ENCODE assay signal across 1 cellular context in genomic region chr10:86664370-86665217, GRCh38.
TF ChIP-seq lines count a peak whose summit lies in the region.

No MANE protein-coding gene starts in this region.

TF ChIP-seq in GM23338, 12 proteins besides CTCF, POLR2A, EP300 and RAD21 (continued from another document):
- TF ChIP-seq, protein P1, sequence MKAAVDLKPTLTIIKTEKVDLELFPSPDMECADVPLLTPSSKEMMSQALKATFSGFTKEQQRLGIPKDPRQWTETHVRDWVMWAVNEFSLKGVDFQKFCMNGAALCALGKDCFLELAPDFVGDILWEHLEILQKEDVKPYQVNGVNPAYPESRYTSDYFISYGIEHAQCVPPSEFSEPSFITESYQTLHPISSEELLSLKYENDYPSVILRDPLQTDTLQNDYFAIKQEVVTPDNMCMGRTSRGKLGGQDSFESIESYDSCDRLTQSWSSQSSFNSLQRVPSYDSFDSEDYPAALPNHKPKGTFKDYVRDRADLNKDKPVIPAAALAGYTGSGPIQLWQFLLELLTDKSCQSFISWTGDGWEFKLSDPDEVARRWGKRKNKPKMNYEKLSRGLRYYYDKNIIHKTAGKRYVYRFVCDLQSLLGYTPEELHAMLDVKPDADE (IDR thresholded peaks at IDR 0.05): no peak
- no peak for TF ChIP-seq CREB1 (CRISPR knock-in tag; IDR thresholded peaks at IDR 0.05; ENCODE audit: low read depth)
- TF ChIP-seq STAT1 (IDR thresholded peaks at IDR 0.05; ENCODE audit: unreplicated experiment): no peak
- TF ChIP-seq EZH2phosphoT487 (IDR thresholded peaks at IDR 0.05; ENCODE audit: unreplicated experiment): no peak
- TF ChIP-seq ZNF331 (CRISPR knock-in tag; IDR thresholded peaks at IDR 0.05; ENCODE audit: low read depth): no peak
- no peak for TF ChIP-seq ZNF462 (CRISPR knock-in tag; IDR thresholded peaks at IDR 0.05)
- no peak for TF ChIP-seq REST (IDR thresholded peaks at IDR 0.05; ENCODE audit: unreplicated experiment)
- no peak for TF ChIP-seq EZH2 (IDR thresholded peaks at IDR 0.05; ENCODE audit: low read depth, unreplicated experiment)
- no peak for TF ChIP-seq ZNF114 (CRISPR knock-in tag; IDR thresholded peaks at IDR 0.05)
